23 cellular contexts compared by ENCODE assay signal in genomic region chr16:247027-247426, GRCh38. TPM values are rescaled to one million over a fixed set of nuclear protein-coding genes. Genes with fewer than 3 reads are reported as not detected.
DNase-seq lines count a peak whose midpoint lies in the region; ATAC-seq and TF ChIP-seq lines count a peak whose summit lies in the region.
"Had no signal": no experiment of that assay in that cellular context is flagged by ENCODE, and none has a peak within 500 bp of the region (broad histone marks: within the 10 kb centered on the region; RNA-seq: fewer than 3 reads in every experiment).

No MANE protein-coding gene starts in this region.

- H4K91ac ChIP-seq in IMR-90 (ENCODE audit: insufficient read depth, low read depth, low read length), result no peak overlapping the region

- dilution Hi-C loops in IMR-90 (cut with HindIII; ENCODE audit: low sequenced_read_pairs, unreplicated experiment), result no loop called here

- TF ChIP-seq RAD21 in IMR-90 (IDR thresholded peaks at IDR 0.05; ENCODE audit: low read length), result no peak

- H3K9me3 Mint-ChIP-seq in immature natural killer cell (no peaks in the 10 kb centered on the region), natural killer cell (no peaks in the 10 kb centered on the region)
- H3K9me3 Mint-ChIP-seq: CD4-positive, alpha-beta T cell; CD8-positive, alpha-beta memory T cell; HFFc6 had no signal

- H3K27ac Mint-ChIP-seq in immature natural killer cell (peak overlapping the region in 5 of 6 donors; percentile 57 to 87 (median 76)), natural killer cell (peak overlapping the region in 1 of 2 donors; percentile 85)
- H3K27ac Mint-ChIP-seq: CD4-positive, alpha-beta T cell; HFFc6 had no signal

- no peaks in the 10 kb centered on the region for H3K9me3 ChIP-seq in IMR-90 (ENCODE audit: control insufficient read depth, insufficient read depth, low read length)
- H3K9me3 ChIP-seq: A549; BE2C; BLaER1 treated with 17β-estradiol and CSF1 and Interleukin-3, amounts not matched to agents 10 nM and 100 nM had no signal

- H3K36me3 Mint-ChIP-seq in immature natural killer cell (peaks cover 0 to 11% (median 10%) of the 10 kb centered on the region in 3 donors), natural killer cell (peaks cover 8% of the 10 kb centered on the region)

- no peak overlapping the region for H2AFZ ChIP-seq in IMR-90 (replicated peaks; ENCODE audit: low read length, poor library complexity)
- H2AFZ ChIP-seq: GM23248 had no signal

- no peak overlapping the region for H3K4me3 ChIP-seq in IMR-90 (ENCODE audit: insufficient read depth, low read depth, low read length)
- H3K4me3 ChIP-seq: A549; BLaER1 treated with 17β-estradiol and CSF1 and Interleukin-3, amounts not matched to agents 10 nM and 100 nM; GM12878; GM23248 had no signal

- H3K14ac ChIP-seq in IMR-90 (replicated peaks; ENCODE audit: low read depth, low read length), result no peak overlapping the region

- no peak overlapping the region for H3K4ac ChIP-seq in IMR-90 (ENCODE audit: low read depth, low read length)

- no TSS peak for BruUV-seq in IMR-90 (replicated peaks; lab: Mats Ljungman, UMichigan)

- WGBS in IMR-90 (ENCODE audit: extremely low coverage in 2 of 2, insufficient read length in 1 of 2), 2 experiments, result 96% methylated on average over 5 of the region's 12 CpGs; no CpG with 5 or more reads in 1 of the 2 experiments

- H3K56ac ChIP-seq in IMR-90 (ENCODE audit: extremely low read depth, insufficient read depth, low read length), result no peak overlapping the region

- peaks cover 10% of the 10 kb centered on the region for H3K36me3 ChIP-seq in IMR-90 (ENCODE audit: control insufficient read depth, insufficient read depth, low read length)
- H3K36me3 ChIP-seq: BE2C had no signal

- no peak overlapping the region for H4K5ac ChIP-seq in IMR-90 (ENCODE audit: low read depth, low read length)

- TF ChIP-seq CTCF in IMR-90 (conservative IDR thresholded peaks at IDR 0.05; ENCODE audit: low read depth, low read length) (no peak), natural killer cell (IDR thresholded peaks at IDR 0.05) (no peak)

- H4K20me1 ChIP-seq in IMR-90 (ENCODE audit: insufficient read depth, low read length), result peaks cover 11% of the 10 kb centered on the region; the same call in 1 of the 2 replicates

- no peak overlapping the region for H3K27ac ChIP-seq in IMR-90 (ENCODE audit: insufficient read depth, low read length)
- H3K27ac ChIP-seq: A549, GM23248 had no signal

- H4K8ac ChIP-seq in IMR-90 (ENCODE audit: low read depth in 2 of 2, low read length in 2 of 2), result no peak overlapping the region

- 0 out of 2 replicates have a peak, but pooled peaks cover 9% of the 10 kb centered on the region for H3K9me1 ChIP-seq in IMR-90 (ENCODE audit: insufficient read depth, low read length)

- H3K79me1 ChIP-seq in IMR-90 (ENCODE audit: low read depth in 1 of 2, low read length in 2 of 2), result peaks cover 16 to 18% of the 10 kb centered on the region in 2 experiments

- no peak overlapping the region for H2BK120ac ChIP-seq in IMR-90 (ENCODE audit: low read depth, low read length)

- no peaks in the 10 kb centered on the region; the same call in 1 of the 2 replicates for H3K4me1 ChIP-seq in IMR-90 (ENCODE audit: control insufficient read depth, insufficient read depth, low read length)
- H3K4me1 ChIP-seq: BE2C had no signal

- H2AK9ac ChIP-seq in IMR-90 (replicated peaks; ENCODE audit: low read depth, low read length, poor library complexity), result peak overlapping the region; percentile 16

- no peak overlapping the region for H2BK15ac ChIP-seq in IMR-90 (ENCODE audit: low read depth, low read length)

- peak overlapping the region in 4 of 5 donors; percentile 27 to 74 (median 31) for H3K4me3 Mint-ChIP-seq in immature natural killer cell
- H3K4me3 Mint-ChIP-seq in natural killer cell, result no peak overlapping the region
- H3K4me3 Mint-ChIP-seq: CD14-positive monocyte; CD4-positive, alpha-beta T cell; CD8-positive, alpha-beta memory T cell; HFFc6 had no signal

- no peak overlapping the region for H3K23ac ChIP-seq in IMR-90 (ENCODE audit: low read depth, low read length)

- no peak overlapping the region for H2AK5ac ChIP-seq in IMR-90 (ENCODE audit: low read depth, low read length)

- CTCF ChIA-PET in IMR-90 (lab: Yijun Ruan, JAX), result no interaction called here

- DNase-seq in IMR-90 (no peak), immature natural killer cell (peak; percentile 17 to 38 (median 26)), natural killer cell (no peak), HCEC 1CT (no peak), NCI-H1417 treated with DMSO at 0.1 percent for 48 hours (lab: John Stamatoyannopoulos, UW) (no peak)
- DNase-seq: 8988T; ACHN; AML-193; BE2C; CD4-positive, alpha-beta T cell; CD8-positive, alpha-beta memory T cell; DMS 273 treated with DMSO at 0.1 percent for 48 hours; DMS79; EL; GDM1; GM23248; H7; HFFc6 had no signal

- no peaks in the 10 kb centered on the region for H3K27me3 ChIP-seq in IMR-90 (ENCODE audit: control insufficient read depth, insufficient read depth, low read length)
- H3K27me3 ChIP-seq: BE2C; BLaER1 treated with 17β-estradiol and CSF1 and Interleukin-3, amounts not matched to agents 10 nM and 100 nM had no signal

- TF ChIP-seq POLR2A in IMR-90 (IDR thresholded peaks at IDR 0.05; ENCODE audit: low read depth, low read length), result no peak

- no peak overlapping the region for H3K4me2 ChIP-seq in IMR-90 (ENCODE audit: low read depth, low read length)
- H3K4me2 ChIP-seq: A549; BLaER1 treated with 17β-estradiol and CSF1 and Interleukin-3, amounts not matched to agents 10 nM and 100 nM had no signal

- POLR2A ChIA-PET in IMR-90 (lab: Charles Lee; ENCODE audit: unreplicated experiment), result no interaction called here

- ATAC-seq in IMR-90 (ENCODE audit: low read depth) (no peak), natural killer cell (peak in 2 of 3 donors; percentile 57 to 81), HG03457 (IDR thresholded peaks at IDR 0.05; ENCODE audit: unreplicated experiment) (no peak)
- ATAC-seq: A549, GM12878 had no signal

- intact Hi-C loops in IMR-90 (cut with micrococcal nuclease) (no loop called here), natural killer cell (cut with micrococcal nuclease) (no loop called here)

- H3K9ac ChIP-seq in IMR-90 (ENCODE audit: low read depth, low read length), result no peak overlapping the region
- H3K9ac ChIP-seq: BLaER1 treated with 17β-estradiol and CSF1 and Interleukin-3, amounts not matched to agents 10 nM and 100 nM; GM23248 had no signal

- in situ Hi-C loops in IMR-90 (cut with MboI; ENCODE audit: low sequenced_read_pairs), result no loop called here

- H3K4me1 Mint-ChIP-seq in immature natural killer cell (peaks cover 35 to 41% of the 10 kb centered on the region in 2 donors), natural killer cell (peaks cover 14 to 40% of the 10 kb centered on the region in 2 donors)

- no peak overlapping the region for H2BK5ac ChIP-seq in IMR-90 (ENCODE audit: low read depth, low read length, poor library complexity, severe bottlenecking)

- no peak overlapping the region for H3K18ac ChIP-seq in IMR-90 (ENCODE audit: low read depth, low read length)

- no peak overlapping the region for H2BK20ac ChIP-seq in IMR-90 (ENCODE audit: low read depth, low read length)

- peaks cover 0 to 3% (median 0%) of the 10 kb centered on the region in 3 donors for H3K27me3 Mint-ChIP-seq in immature natural killer cell (ENCODE audit: low read depth in 3 of 3)
- H3K27me3 Mint-ChIP-seq in natural killer cell (ENCODE audit: low read depth in 2 of 2), result no peaks in the 10 kb centered on the region
- H3K27me3 Mint-ChIP-seq: CD4-positive, alpha-beta T cell; CD8-positive, alpha-beta memory T cell had no signal

TF ChIP-seq in IMR-90, 13 proteins besides CTCF, POLR2A, EP300 and RAD21 (continues in another document):
- TF ChIP-seq CEBPB (IDR thresholded peaks at IDR 0.05; ENCODE audit: low read depth, low read length) (no peak), MAZ (IDR thresholded peaks at IDR 0.05; ENCODE audit: borderline replicate concordance, low read depth, low read length) (no peak), SMC3 (IDR thresholded peaks at IDR 0.05; ENCODE audit: low read depth, low read length) (no peak), FOS (IDR thresholded peaks at IDR 0.05; ENCODE audit: low read depth, low read length) (no peak), MXI1 (IDR thresholded peaks at IDR 0.05; ENCODE audit: borderline replicate concordance, low read depth, low read length) (no peak), BHLHE40 (IDR thresholded peaks at IDR 0.05; ENCODE audit: low read depth, low read length) (no peak), CHD1 (IDR thresholded peaks at IDR 0.05; ENCODE audit: low read depth, low read length) (no peak)

RNA-seq across cellular contexts. Expression of gene FAM234A, which starts 12.4 kb away (rescaled TPM):
- total RNA-seq in IMR-90 (2012; rRNA removed) (27.5 and 30.3 TPM in 2 replicates), natural killer cell (10 to 100 TPM; 32.4 to 42.6 (median 40.7) TPM)
- polyA plus RNA-seq in IMR-90 (2012; rRNA removed) (60.5 and 64.2 TPM in 2 replicates), immature natural killer cell (10 to 100 TPM; 19.3 to 56.6 (median 24.4) TPM)
- 65.9 and 85.9 TPM in 2 replicates for polyA plus RNA-seq in IMR-90 (2012; cell fraction: cytosol; rRNA removed)
- polyA plus RNA-seq in IMR-90 (2012; cell fraction: nucleus; rRNA removed; ENCODE audit: low replicate concordance), result 52.2 and 75.8 TPM in 2 replicates

RNA-seq across cellular contexts. Expression of gene LUC7L, which starts 17.8 kb away (rescaled TPM):
- total RNA-seq in IMR-90 (2012; rRNA removed) (21.5 and 33.3 TPM in 2 replicates), natural killer cell (100 to 1,000 TPM; 129 to 168 (median 153) TPM)
- polyA plus RNA-seq in IMR-90 (2012; rRNA removed) (52.8 and 55.6 TPM in 2 replicates), immature natural killer cell (10 to 100 TPM in 2 of 3 donors, 1 to 10 TPM in 1; 4.5 to 15.0 (median 10.4) TPM)
- 31.3 and 67.0 TPM in 2 replicates for polyA plus RNA-seq in IMR-90 (2012; cell fraction: cytosol; rRNA removed)
- 330 and 479 TPM in 2 replicates for polyA plus RNA-seq in IMR-90 (2012; cell fraction: nucleus; rRNA removed; ENCODE audit: low replicate concordance)

RNA-seq across cellular contexts. Expression of gene RGS11, which starts 28.7 kb away (rescaled TPM):
- total RNA-seq in IMR-90 (2012; rRNA removed) (under 0.01 TPM in 2 replicates), natural killer cell (under 1 TPM in 1 of 3 donors, not detected in 2; 0.25 TPM)
- polyA plus RNA-seq in IMR-90 (2012; rRNA removed) (0.48 and 0.49 TPM in 2 replicates), immature natural killer cell (not detected)
- polyA plus RNA-seq in IMR-90 (2012; cell fraction: cytosol; rRNA removed), result 0.04 and 0.21 TPM in 2 replicates
- polyA plus RNA-seq in IMR-90 (2012; cell fraction: nucleus; rRNA removed; ENCODE audit: low replicate concordance), result 6.9 and 12.9 TPM in 2 replicates
- total RNA-seq: CD4-positive, alpha-beta T cell; GM12878 had no signal
- polyA plus RNA-seq: CD14-positive monocyte; CD8-positive, alpha-beta memory T cell had no signal

RNA-seq across cellular contexts. Expression of gene ARHGDIG, which starts 33.4 kb away (rescaled TPM):
- 0.36 TPM in 1 of 2 replicates, not detected in the other for total RNA-seq in IMR-90 (2012; rRNA removed)
- polyA plus RNA-seq in IMR-90 (2012; rRNA removed), result 0.16 and 0.24 TPM in 2 replicates
- polyA plus RNA-seq in IMR-90 (2012; cell fraction: cytosol; rRNA removed), result 0.21 and 0.60 TPM in 2 replicates
- 0.69 and 1.1 TPM in 2 replicates for polyA plus RNA-seq in IMR-90 (2012; cell fraction: nucleus; rRNA removed; ENCODE audit: low replicate concordance)
- not detected for polyA plus RNA-seq in immature natural killer cell
- total RNA-seq in natural killer cell, result 1 to 10 TPM in 1 of 3 donors, under 1 TPM in 1, not detected in 1; 0.49 to 1.4 TPM
- total RNA-seq: CD8-positive, alpha-beta memory T cell; GM12878; HFFc6 had no signal
- polyA plus RNA-seq: CD14-positive monocyte; CD8-positive, alpha-beta memory T cell; GM12878 had no signal

RNA-seq across cellular contexts. Expression of gene PDIA2, which starts 35.9 kb away (rescaled TPM):
- total RNA-seq in IMR-90 (2012; rRNA removed) (0.28 TPM in 1 of 2 replicates, not detected in the other), natural killer cell (not detected)
- polyA plus RNA-seq in IMR-90 (2012; rRNA removed) (0.17 and 0.32 TPM in 2 replicates), immature natural killer cell (not detected)
- 0.14 and 0.27 TPM in 2 replicates for polyA plus RNA-seq in IMR-90 (2012; cell fraction: cytosol; rRNA removed)
- polyA plus RNA-seq in IMR-90 (2012; cell fraction: nucleus; rRNA removed; ENCODE audit: low replicate concordance), result 1.1 and 2.2 TPM in 2 replicates
- total RNA-seq: CD4-positive, alpha-beta T cell; CD8-positive, alpha-beta memory T cell; GM23248; HFFc6 had no signal
- polyA plus RNA-seq: CD14-positive monocyte; CD8-positive, alpha-beta memory T cell; GM23248 had no signal

Comparison
In these comparisons a context has a peak if more than half of its experiments do, and no peak if none do; other contexts are left out.
1. ATAC-seq: peak in natural killer cell (2 of 3); none in IMR-90 (single experiment) and HG03457 (single experiment).
2. DNase-seq: peak in immature natural killer cell (3 of 3); none in IMR-90 (single experiment), natural killer cell (single experiment), HCEC 1CT (single experiment) and NCI-H1417 treated with DMSO at 0.1 percent for 48 hours (single experiment).